ENCODE assay signal across 23 cellular contexts in genomic region chr21:42253466-42253865, GRCh38. TPM values are rescaled to one million over a fixed set of nuclear protein-coding genes. Genes with fewer than 3 reads are reported as not detected.
DNase-seq lines count a peak whose midpoint lies in the region; ATAC-seq and TF ChIP-seq lines count a peak whose summit lies in the region.
"Had no signal": no experiment of that assay in that cellular context is flagged by ENCODE, and none has a peak within 500 bp of the region (broad histone marks: within the 10 kb centered on the region; RNA-seq: fewer than 3 reads in every experiment).

No MANE protein-coding gene starts in this region.

- H3K4me1 ChIP-seq in naive thymus-derived CD4-positive, alpha-beta T cell (ENCODE audit: control insufficient read depth in 2 of 2, insufficient read depth in 2 of 2, low read length in 2 of 2), result no peaks in the 10 kb centered on the region
- H3K4me1 ChIP-seq in tibial nerve, result peaks cover 0 to 13% (median 4%) of the 10 kb centered on the region in 4 donors
- H3K4me1 ChIP-seq: HAP-1 had no signal

- POLR2A ChIA-PET in naive thymus-derived CD4-positive, alpha-beta T cell (lab: Charles Lee), result interaction anchor here (0.8 kb wide), 1 partner anchor 17 kb away, joined by 4 read pairs; no protein-coding TSS in a partner anchor

- H3K9me3 ChIP-seq in naive thymus-derived CD4-positive, alpha-beta T cell (ENCODE audit: control insufficient read depth in 2 of 3, low read length in 3 of 3), result no peaks in the 10 kb centered on the region
- H3K9me3 ChIP-seq in tibial nerve, result no peaks in the 10 kb centered on the region
- H3K9me3 ChIP-seq: HAP-1 had no signal

- CTCF ChIA-PET in naive thymus-derived CD4-positive, alpha-beta T cell (lab: Charles Lee), result interaction anchor here (1.1 kb wide), 2 partner anchors 88 to 108 kb away, joined by 3 to 4 read pairs; no protein-coding TSS in a partner anchor

- no peak for TF ChIP-seq EP300 in tibial nerve (IDR thresholded peaks at IDR 0.05)

- 89 to 91% methylated on average over 8 of the region's 8 CpGs for WGBS in tibial nerve, 2 donors

- ATAC-seq in naive thymus-derived CD4-positive, alpha-beta T cell, result no peak
- ATAC-seq: Panc1 had no signal

- H3K27ac Mint-ChIP-seq in activated naive CD8-positive, alpha-beta T cell, result peak overlapping the region; percentile 87
- no peak overlapping the region for H3K27ac Mint-ChIP-seq in activated naive CD8-positive, alpha-beta T cell treated with anti-CD3 and anti-CD28 coated beads for 36 hours
- peak overlapping the region in 6 of 9 donors; percentile 9 to 70 (median 35) for H3K27ac Mint-ChIP-seq in naive thymus-derived CD4-positive, alpha-beta T cell
- H3K27ac Mint-ChIP-seq in nephron progenitor cell (no peak overlapping the region), osteocyte (ENCODE audit: unreplicated experiment) (no peak overlapping the region)

- no peak for TF ChIP-seq CTCF in nephron progenitor cell (IDR thresholded peaks at IDR 0.05)
- no peak for TF ChIP-seq CTCF in tibial nerve (IDR thresholded peaks at IDR 0.05)
- no peak for TF ChIP-seq CTCF in osteocyte (IDR thresholded peaks at IDR 0.05)

- DNase-seq in activated naive CD8-positive, alpha-beta T cell treated with anti-CD3 and anti-CD28 coated beads for 36 hours, result no peak
- DNase-seq in caudate nucleus (lab: John Stamatoyannopoulos, UW) (no peak), nephron progenitor cell (no peak), tibial nerve (ENCODE audit: low spot score in 2 of 2) (no peak), osteocyte (ENCODE audit: extremely low spot score, unreplicated experiment) (no peak)
- no peak for DNase-seq in naive thymus-derived CD4-positive, alpha-beta T cell
- no peak for DNase-seq in stimulated activated CD4-positive, alpha-beta T cell treated with anti-CD3 and anti-CD28 coated beads, Interleukin-2, amount 100 ng/mL, for 24 hours
- DNase-seq: AML-193, Calu3, GF-D8, GM23248, IMR-90, NCI-H1417 treated with DMSO at 0.1 percent for 48 hours, NCI-H187 treated with DMSO at 0.1 percent for 48 hours, NCI-H2227 treated with DMSO at 0.1 percent for 48 hours, NCI-H524 treated with DMSO at 0.1 percent for 48 hours had no signal

- H3K36me3 ChIP-seq in naive thymus-derived CD4-positive, alpha-beta T cell (ENCODE audit: control insufficient read depth in 2 of 3, insufficient read depth in 3 of 3, low read length in 3 of 3), result no peaks in the 10 kb centered on the region
- no peaks in the 10 kb centered on the region for H3K36me3 ChIP-seq in tibial nerve
- H3K36me3 ChIP-seq: HAP-1 had no signal

- H3K4me3 Mint-ChIP-seq in activated naive CD8-positive, alpha-beta T cell, result no peak overlapping the region
- no peak overlapping the region for H3K4me3 Mint-ChIP-seq in activated naive CD8-positive, alpha-beta T cell treated with anti-CD3 and anti-CD28 coated beads for 36 hours
- no peak overlapping the region for H3K4me3 Mint-ChIP-seq in naive thymus-derived CD4-positive, alpha-beta T cell
- no peak overlapping the region for H3K4me3 Mint-ChIP-seq in nephron progenitor cell
- H3K4me3 Mint-ChIP-seq in osteocyte (ENCODE audit: unreplicated experiment), result no peak overlapping the region

- TF ChIP-seq POLR2A in tibial nerve (IDR thresholded peaks at IDR 0.05), result no peak

- H3K4me1 Mint-ChIP-seq in activated naive CD8-positive, alpha-beta T cell (ENCODE audit: low read depth), result peaks cover 49% of the 10 kb centered on the region
- peaks cover 30% of the 10 kb centered on the region for H3K4me1 Mint-ChIP-seq in activated naive CD8-positive, alpha-beta T cell treated with anti-CD3 and anti-CD28 coated beads for 36 hours
- H3K4me1 Mint-ChIP-seq in naive thymus-derived CD4-positive, alpha-beta T cell, result peaks cover 24 to 68% (median 53%) of the 10 kb centered on the region in 7 donors
- peaks cover 19% of the 10 kb centered on the region for H3K4me1 Mint-ChIP-seq in nephron progenitor cell
- H3K4me1 Mint-ChIP-seq in osteocyte (ENCODE audit: unreplicated experiment), result peaks cover 23% of the 10 kb centered on the region

- H3K27ac ChIP-seq in caudate nucleus (ENCODE audit: low read depth, low read length), result peak overlapping the region; percentile 93
- H3K27ac ChIP-seq in naive thymus-derived CD4-positive, alpha-beta T cell (ENCODE audit: low read depth, low read length), result no peak overlapping the region
- no peak overlapping the region for H3K27ac ChIP-seq in tibial nerve
- H3K27ac ChIP-seq: 22Rv1, GM23248, HL-60 had no signal

- no peaks in the 10 kb centered on the region for H3K27me3 Mint-ChIP-seq in activated naive CD8-positive, alpha-beta T cell
- H3K27me3 Mint-ChIP-seq in activated naive CD8-positive, alpha-beta T cell treated with anti-CD3 and anti-CD28 coated beads for 36 hours, result no peaks in the 10 kb centered on the region
- H3K27me3 Mint-ChIP-seq in naive thymus-derived CD4-positive, alpha-beta T cell, result peaks cover 0 to 4% (median 0%) of the 10 kb centered on the region in 5 donors
- H3K27me3 Mint-ChIP-seq in nephron progenitor cell (ENCODE audit: low read depth, poor library complexity), result peaks cover 18% of the 10 kb centered on the region
- H3K27me3 Mint-ChIP-seq in osteocyte (ENCODE audit: unreplicated experiment), result peaks cover 27% of the 10 kb centered on the region

- intact Hi-C loops in naive thymus-derived CD4-positive, alpha-beta T cell (cut with micrococcal nuclease), result no loop called here

- no peaks in the 10 kb centered on the region for H3K9me3 Mint-ChIP-seq in activated naive CD8-positive, alpha-beta T cell (ENCODE audit: low read depth)
- no peaks in the 10 kb centered on the region for H3K9me3 Mint-ChIP-seq in activated naive CD8-positive, alpha-beta T cell treated with anti-CD3 and anti-CD28 coated beads for 36 hours
- peaks cover 0 to 1% (median 0%) of the 10 kb centered on the region in 11 donors for H3K9me3 Mint-ChIP-seq in naive thymus-derived CD4-positive, alpha-beta T cell
- H3K9me3 Mint-ChIP-seq in nephron progenitor cell (no peaks in the 10 kb centered on the region), osteocyte (ENCODE audit: unreplicated experiment) (no peaks in the 10 kb centered on the region)

- no peaks in the 10 kb centered on the region for H3K27me3 ChIP-seq in naive thymus-derived CD4-positive, alpha-beta T cell (ENCODE audit: control insufficient read depth in 2 of 2, insufficient read depth in 2 of 2, low read length in 2 of 2)
- no peaks in the 10 kb centered on the region for H3K27me3 ChIP-seq in tibial nerve

- no peaks in the 10 kb centered on the region for H3K36me3 Mint-ChIP-seq in activated naive CD8-positive, alpha-beta T cell
- H3K36me3 Mint-ChIP-seq in activated naive CD8-positive, alpha-beta T cell treated with anti-CD3 and anti-CD28 coated beads for 36 hours, result no peaks in the 10 kb centered on the region
- peaks cover 0 to 7% (median 4%) of the 10 kb centered on the region in 5 donors for H3K36me3 Mint-ChIP-seq in naive thymus-derived CD4-positive, alpha-beta T cell
- H3K36me3 Mint-ChIP-seq in nephron progenitor cell (ENCODE audit: low read depth), result no peaks in the 10 kb centered on the region
- H3K36me3 Mint-ChIP-seq in osteocyte (ENCODE audit: unreplicated experiment), result no peaks in the 10 kb centered on the region

- H3K4me3 ChIP-seq in naive thymus-derived CD4-positive, alpha-beta T cell (ENCODE audit: low read length), result no peak overlapping the region
- H3K4me3 ChIP-seq in tibial nerve, result no peak overlapping the region
- H3K4me3 ChIP-seq: GM23248, HAP-1 had no signal

RNA-seq across cellular contexts. Expression of gene ABCG1, which starts 34.5 kb away (rescaled TPM):
- total RNA-seq in activated naive CD8-positive, alpha-beta T cell treated with anti-CD3 and anti-CD28 coated beads for 36 hours, result 10 to 100 TPM in 1 of 2 experiments, 1 to 10 TPM in 1; 9.8 to 11.1 TPM
- total RNA-seq in naive thymus-derived CD4-positive, alpha-beta T cell, result 10 to 100 TPM in 3 of 5 experiments, under 1 TPM in 2; 0.67 to 49.7 (median 17.0) TPM
- polyA plus RNA-seq in naive thymus-derived CD4-positive, alpha-beta T cell, result 10 to 100 TPM; 11.1 to 25.3 TPM
- total RNA-seq in tibial nerve (10 to 100 TPM; 10.5 to 32.8 (median 18.6) TPM), osteocyte (16.5 TPM in 2 replicates)
- total RNA-seq: GM23248, HT1080, M059J had no signal

Comparison
In these comparisons a context has a peak if more than half of its experiments do, and no peak if none do; other contexts are left out.
1. H3K27ac Mint-ChIP-seq: peak in activated naive CD8-positive, alpha-beta T cell (single experiment) and naive thymus-derived CD4-positive, alpha-beta T cell (6 of 9); none in activated naive CD8-positive, alpha-beta T cell treated with anti-CD3 and anti-CD28 coated beads for 36 hours (single experiment), nephron progenitor cell (single experiment) and osteocyte (single experiment).